1 cellular context compared by ENCODE assay signal in the genomic region with DNA sequence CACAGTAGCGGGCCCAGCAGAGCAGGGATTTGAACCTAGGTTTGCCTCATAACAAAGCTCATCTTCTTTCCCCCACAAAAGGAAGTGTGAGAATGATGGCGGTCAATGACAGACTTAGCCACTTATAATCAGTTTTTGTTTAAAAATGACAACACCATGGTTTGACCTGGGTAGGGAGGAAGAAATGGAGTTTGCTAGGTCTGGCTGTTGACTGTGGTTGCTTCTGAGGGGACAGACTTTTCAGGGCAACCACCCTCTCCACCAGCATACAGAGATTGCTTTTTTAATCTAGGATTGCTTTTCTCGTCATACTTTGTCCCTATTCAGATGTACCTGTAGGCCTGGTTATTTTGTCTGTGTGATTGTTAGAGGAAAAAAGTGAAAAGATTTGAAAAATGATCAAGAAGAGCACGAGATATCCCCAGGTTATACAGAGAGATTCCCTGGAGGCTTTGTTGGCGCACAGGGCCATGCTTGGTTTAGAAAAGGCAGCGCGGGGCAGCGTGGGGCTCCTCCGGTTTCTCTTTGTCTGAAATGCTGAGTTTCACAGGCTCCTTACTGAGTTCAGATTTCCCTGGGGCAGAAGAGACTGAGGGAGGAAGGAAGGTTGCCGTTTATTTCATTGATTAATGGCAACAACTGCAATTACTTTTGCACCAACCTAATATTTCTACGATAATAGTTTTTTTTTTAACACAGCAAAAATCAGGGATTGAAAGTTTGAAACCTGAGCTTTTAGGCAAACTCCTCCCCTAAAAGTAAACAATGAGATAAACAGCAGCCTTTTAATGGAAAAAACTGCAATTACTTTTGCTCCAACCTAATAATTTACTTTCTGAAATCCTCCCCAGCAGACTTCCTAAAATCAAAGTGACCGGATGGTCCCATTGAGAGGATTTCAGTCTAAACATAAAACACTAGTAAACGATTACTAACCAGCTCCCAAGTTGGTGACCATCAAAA.
A peak's percentile ranks its signal among the peaks of the same experiment; 100 is the strongest.
TF ChIP-seq lines count a peak whose summit lies in the region.

No MANE protein-coding gene starts in this region.

TF ChIP-seq in HepG2, 621 proteins besides CTCF, POLR2A, EP300 and RAD21 (continued from another document):
- TF ChIP-seq, protein P1, sequence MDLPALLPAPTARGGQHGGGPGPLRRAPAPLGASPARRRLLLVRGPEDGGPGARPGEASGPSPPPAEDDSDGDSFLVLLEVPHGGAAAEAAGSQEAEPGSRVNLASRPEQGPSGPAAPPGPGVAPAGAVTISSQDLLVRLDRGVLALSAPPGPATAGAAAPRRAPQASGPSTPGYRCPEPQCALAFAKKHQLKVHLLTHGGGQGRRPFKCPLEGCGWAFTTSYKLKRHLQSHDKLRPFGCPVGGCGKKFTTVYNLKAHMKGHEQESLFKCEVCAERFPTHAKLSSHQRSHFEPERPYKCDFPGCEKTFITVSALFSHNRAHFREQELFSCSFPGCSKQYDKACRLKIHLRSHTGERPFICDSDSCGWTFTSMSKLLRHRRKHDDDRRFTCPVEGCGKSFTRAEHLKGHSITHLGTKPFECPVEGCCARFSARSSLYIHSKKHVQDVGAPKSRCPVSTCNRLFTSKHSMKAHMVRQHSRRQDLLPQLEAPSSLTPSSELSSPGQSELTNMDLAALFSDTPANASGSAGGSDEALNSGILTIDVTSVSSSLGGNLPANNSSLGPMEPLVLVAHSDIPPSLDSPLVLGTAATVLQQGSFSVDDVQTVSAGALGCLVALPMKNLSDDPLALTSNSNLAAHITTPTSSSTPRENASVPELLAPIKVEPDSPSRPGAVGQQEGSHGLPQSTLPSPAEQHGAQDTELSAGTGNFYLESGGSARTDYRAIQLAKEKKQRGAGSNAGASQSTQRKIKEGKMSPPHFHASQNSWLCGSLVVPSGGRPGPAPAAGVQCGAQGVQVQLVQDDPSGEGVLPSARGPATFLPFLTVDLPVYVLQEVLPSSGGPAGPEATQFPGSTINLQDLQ (CRISPR knock-in tag; IDR thresholded peaks at IDR 0.05) = no peak
- TF ChIP-seq RBM22 (optimal IDR thresholded peaks at IDR 0.05; ENCODE audit: low read length) = peak; percentile 51
- no peak for TF ChIP-seq TEAD3 (CRISPR knock-in tag; optimal IDR thresholded peaks at IDR 0.05; ENCODE audit: borderline replicate concordance)
- no peak for TF ChIP-seq JUND (CRISPR knock-in tag; IDR thresholded peaks at IDR 0.05)
- no peak for TF ChIP-seq LCORL (IDR thresholded peaks at IDR 0.05)
- TF ChIP-seq LCORL (CRISPR knock-in tag; IDR thresholded peaks at IDR 0.05) = 0 out of 2 replicates have a peak, but pooled peaks have one; percentile 26
- peak; percentile 65; the same call in 1 of the 2 replicates for TF ChIP-seq SIX4 (CRISPR knock-in tag; IDR thresholded peaks at IDR 0.05)
- TF ChIP-seq ZNF383 (CRISPR knock-in tag; IDR thresholded peaks at IDR 0.05; ENCODE audit: borderline replicate concordance) = 0 out of 2 replicates have a peak, but pooled peaks have one; percentile 31
- no peak for TF ChIP-seq FOXP1 (IDR thresholded peaks at IDR 0.05)
- peak; percentile 23; the same call in 1 of the 2 replicates for TF ChIP-seq FOXP1 (CRISPR knock-in tag; IDR thresholded peaks at IDR 0.05)
- TF ChIP-seq MIXL1 (CRISPR knock-in tag; IDR thresholded peaks at IDR 0.05) = no peak
- TF ChIP-seq SSRP1 (CRISPR knock-in tag; IDR thresholded peaks at IDR 0.05) = 0 out of 2 replicates have a peak, but pooled peaks have one; percentile 11
- 0 out of 2 replicates have a peak, but pooled peaks have one; percentile 0 for TF ChIP-seq PHF8 (CRISPR knock-in tag; IDR thresholded peaks at IDR 0.05)
- TF ChIP-seq, protein P2, sequence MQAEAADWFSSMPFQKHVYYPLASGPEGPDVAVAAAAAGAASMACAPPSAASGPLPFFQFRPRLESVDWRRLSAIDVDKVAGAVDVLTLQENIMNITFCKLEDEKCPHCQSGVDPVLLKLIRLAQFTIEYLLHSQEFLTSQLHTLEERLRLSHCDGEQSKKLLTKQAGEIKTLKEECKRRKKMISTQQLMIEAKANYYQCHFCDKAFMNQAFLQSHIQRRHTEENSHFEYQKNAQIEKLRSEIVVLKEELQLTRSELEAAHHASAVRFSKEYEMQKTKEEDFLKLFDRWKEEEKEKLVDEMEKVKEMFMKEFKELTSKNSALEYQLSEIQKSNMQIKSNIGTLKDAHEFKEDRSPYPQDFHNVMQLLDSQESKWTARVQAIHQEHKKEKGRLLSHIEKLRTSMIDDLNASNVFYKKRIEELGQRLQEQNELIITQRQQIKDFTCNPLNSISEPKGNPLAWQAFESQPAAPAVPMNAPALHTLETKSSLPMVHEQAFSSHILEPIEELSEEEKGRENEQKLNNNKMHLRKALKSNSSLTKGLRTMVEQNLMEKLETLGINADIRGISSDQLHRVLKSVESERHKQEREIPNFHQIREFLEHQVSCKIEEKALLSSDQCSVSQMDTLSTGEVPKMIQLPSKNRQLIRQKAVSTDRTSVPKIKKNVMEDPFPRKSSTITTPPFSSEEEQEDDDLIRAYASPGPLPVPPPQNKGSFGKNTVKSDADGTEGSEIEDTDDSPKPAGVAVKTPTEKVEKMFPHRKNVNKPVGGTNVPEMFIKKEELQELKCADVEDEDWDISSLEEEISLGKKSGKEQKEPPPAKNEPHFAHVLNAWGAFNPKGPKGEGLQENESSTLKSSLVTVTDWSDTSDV (CRISPR knock-in tag; IDR thresholded peaks at IDR 0.05) = no peak
- no peak for TF ChIP-seq TCF12 (IDR thresholded peaks at IDR 0.05)
- TF ChIP-seq TCF12 (CRISPR knock-in tag; IDR thresholded peaks at IDR 0.05) = 0 out of 2 replicates have a peak, but pooled peaks have one; percentile 40
- no peak for TF ChIP-seq FOXK1 (CRISPR knock-in tag; IDR thresholded peaks at IDR 0.05; ENCODE audit: borderline replicate concordance, low read depth)
- TF ChIP-seq, protein P3, sequence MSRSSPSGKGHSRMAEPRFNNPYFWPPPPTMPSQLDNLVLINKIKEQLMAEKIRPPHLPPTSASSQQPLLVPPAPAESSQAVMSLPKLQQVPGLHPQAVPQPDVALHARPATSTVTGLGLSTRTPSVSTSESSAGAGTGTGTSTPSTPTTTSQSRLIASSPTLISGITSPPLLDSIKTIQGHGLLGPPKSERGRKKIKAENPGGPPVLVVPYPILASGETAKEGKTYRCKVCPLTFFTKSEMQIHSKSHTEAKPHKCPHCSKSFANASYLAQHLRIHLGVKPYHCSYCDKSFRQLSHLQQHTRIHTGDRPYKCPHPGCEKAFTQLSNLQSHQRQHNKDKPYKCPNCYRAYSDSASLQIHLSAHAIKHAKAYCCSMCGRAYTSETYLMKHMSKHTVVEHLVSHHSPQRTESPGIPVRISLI (CRISPR knock-in tag; IDR thresholded peaks at IDR 0.05; ENCODE audit: borderline replicate concordance) = 0 out of 2 replicates have a peak, but pooled peaks have one; percentile 5
- TF ChIP-seq, protein P4, sequence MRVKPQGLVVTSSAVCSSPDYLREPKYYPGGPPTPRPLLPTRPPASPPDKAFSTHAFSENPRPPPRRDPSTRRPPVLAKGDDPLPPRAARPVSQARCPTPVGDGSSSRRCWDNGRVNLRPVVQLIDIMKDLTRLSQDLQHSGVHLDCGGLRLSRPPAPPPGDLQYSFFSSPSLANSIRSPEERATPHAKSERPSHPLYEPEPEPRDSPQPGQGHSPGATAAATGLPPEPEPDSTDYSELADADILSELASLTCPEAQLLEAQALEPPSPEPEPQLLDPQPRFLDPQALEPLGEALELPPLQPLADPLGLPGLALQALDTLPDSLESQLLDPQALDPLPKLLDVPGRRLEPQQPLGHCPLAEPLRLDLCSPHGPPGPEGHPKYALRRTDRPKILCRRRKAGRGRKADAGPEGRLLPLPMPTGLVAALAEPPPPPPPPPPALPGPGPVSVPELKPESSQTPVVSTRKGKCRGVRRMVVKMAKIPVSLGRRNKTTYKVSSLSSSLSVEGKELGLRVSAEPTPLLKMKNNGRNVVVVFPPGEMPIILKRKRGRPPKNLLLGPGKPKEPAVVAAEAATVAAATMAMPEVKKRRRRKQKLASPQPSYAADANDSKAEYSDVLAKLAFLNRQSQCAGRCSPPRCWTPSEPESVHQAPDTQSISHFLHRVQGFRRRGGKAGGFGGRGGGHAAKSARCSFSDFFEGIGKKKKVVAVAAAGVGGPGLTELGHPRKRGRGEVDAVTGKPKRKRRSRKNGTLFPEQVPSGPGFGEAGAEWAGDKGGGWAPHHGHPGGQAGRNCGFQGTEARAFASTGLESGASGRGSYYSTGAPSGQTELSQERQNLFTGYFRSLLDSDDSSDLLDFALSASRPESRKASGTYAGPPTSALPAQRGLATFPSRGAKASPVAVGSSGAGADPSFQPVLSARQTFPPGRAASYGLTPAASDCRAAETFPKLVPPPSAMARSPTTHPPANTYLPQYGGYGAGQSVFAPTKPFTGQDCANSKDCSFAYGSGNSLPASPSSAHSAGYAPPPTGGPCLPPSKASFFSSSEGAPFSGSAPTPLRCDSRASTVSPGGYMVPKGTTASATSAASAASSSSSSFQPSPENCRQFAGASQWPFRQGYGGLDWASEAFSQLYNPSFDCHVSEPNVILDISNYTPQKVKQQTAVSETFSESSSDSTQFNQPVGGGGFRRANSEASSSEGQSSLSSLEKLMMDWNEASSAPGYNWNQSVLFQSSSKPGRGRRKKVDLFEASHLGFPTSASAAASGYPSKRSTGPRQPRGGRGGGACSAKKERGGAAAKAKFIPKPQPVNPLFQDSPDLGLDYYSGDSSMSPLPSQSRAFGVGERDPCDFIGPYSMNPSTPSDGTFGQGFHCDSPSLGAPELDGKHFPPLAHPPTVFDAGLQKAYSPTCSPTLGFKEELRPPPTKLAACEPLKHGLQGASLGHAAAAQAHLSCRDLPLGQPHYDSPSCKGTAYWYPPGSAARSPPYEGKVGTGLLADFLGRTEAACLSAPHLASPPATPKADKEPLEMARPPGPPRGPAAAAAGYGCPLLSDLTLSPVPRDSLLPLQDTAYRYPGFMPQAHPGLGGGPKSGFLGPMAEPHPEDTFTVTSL (CRISPR knock-in tag; IDR thresholded peaks at IDR 0.05; ENCODE audit: borderline replicate concordance) = 0 out of 2 replicates have a peak, but pooled peaks have one; percentile 13
- TF ChIP-seq ZNF484 (CRISPR knock-in tag; IDR thresholded peaks at IDR 0.05; ENCODE audit: borderline replicate concordance, low read depth) = no peak
- TF ChIP-seq POGZ (CRISPR knock-in tag; IDR thresholded peaks at IDR 0.05) = peak; percentile 55; the same call in 1 of the 2 replicates
- TF ChIP-seq MBD4 (IDR thresholded peaks at IDR 0.05; ENCODE audit: borderline replicate concordance, low read length) = no peak
- 0 out of 2 replicates have a peak, but pooled peaks have one; percentile 4 for TF ChIP-seq ZNF652 (CRISPR knock-in tag; IDR thresholded peaks at IDR 0.05; ENCODE audit: borderline replicate concordance, low read depth)
- TF ChIP-seq CREM (IDR thresholded peaks at IDR 0.05) = no peak
- TF ChIP-seq CREM (CRISPR knock-in tag; IDR thresholded peaks at IDR 0.05) = no peak
